Comparison of ENCODE assay signal across 21 cellular contexts in genomic region chr13:109140054-109140776, GRCh38.
DNase-seq lines count a peak whose midpoint lies in the region; ATAC-seq, FAIRE-seq and TF ChIP-seq lines count a peak whose summit lies in the region.
"Had no signal": no experiment of that assay in that cellular context is flagged by ENCODE, and none has a peak within 500 bp of the region (broad histone marks: within the 10 kb centered on the region; RNA-seq: fewer than 3 reads in every experiment).

No MANE protein-coding gene starts in this region.

- no peak for TF ChIP-seq POLR2A in prostate gland (IDR thresholded peaks at IDR 0.05)
- no peak for TF ChIP-seq POLR2A in erythroblast (IDR thresholded peaks at IDR 0.05; ENCODE audit: low read length)

- ATAC-seq in thoracic aorta (ENCODE audit: insufficient number of reproducible peaks, low FRiP score, low read depth) = no peak
- ATAC-seq: natural killer cell had no signal

- H3K4me3 ChIP-seq in astrocyte of the spinal cord (ENCODE audit: low read depth, low read length) (peak overlapping the region; percentile 25), fibroblast of mammary gland (ENCODE audit: control insufficient read depth, low read depth, low read length) (peak overlapping the region; percentile 22), prostate gland (peak overlapping the region; percentile 15 to 26), thoracic aorta (peak overlapping the region; percentile 64), H7 (ENCODE audit: insufficient read depth, low read depth, low read length) (no peak overlapping the region)
- H3K4me3 ChIP-seq: hepatocyte had no signal

- no peak overlapping the region for H3K27ac ChIP-seq in prostate gland
- no peak overlapping the region for H3K27ac ChIP-seq in thoracic aorta
- H3K27ac ChIP-seq: hepatocyte, parathyroid adenoma had no signal

- H3K9me3 ChIP-seq in prostate gland (no peaks in the 10 kb centered on the region), thoracic aorta (no peaks in the 10 kb centered on the region)

- no peak for TF ChIP-seq CTCF in astrocyte of the spinal cord (IDR thresholded peaks at IDR 0.05; ENCODE audit: low read depth, low read length)
- no peak for TF ChIP-seq CTCF in fibroblast of mammary gland (conservative IDR thresholded peaks at IDR 0.05; ENCODE audit: control insufficient read depth, insufficient read depth, low read depth, low read length)
- TF ChIP-seq CTCF in prostate gland (IDR thresholded peaks at IDR 0.05) = no peak
- no peak for TF ChIP-seq CTCF in thoracic aorta (IDR thresholded peaks at IDR 0.05)

- no peak for DNase-seq in astrocyte of the spinal cord (ENCODE audit: low read depth, low spot score)
- no peak for DNase-seq in fibroblast of mammary gland (ENCODE audit: low read depth)
- no peak for DNase-seq in prostate gland (ENCODE audit: low spot score)
- no peak for DNase-seq in thoracic aorta (ENCODE audit: low spot score)
- no peak for DNase-seq in H7
- DNase-seq in DMS 273 (lab: John Stamatoyannopoulos, UW; ENCODE audit: unreplicated experiment) = no peak
- no peak for DNase-seq in erythroblast (lab: John Stamatoyannopoulos, UW)
- DNase-seq in HTR-8/SVneo (ENCODE audit: insufficient read length, low spot score) = no peak
- DNase-seq: activated CD4-positive, alpha-beta T cell treated with anti-CD3 and anti-CD28 coated beads, Interleukin-2, amount 50 U/mL, for 1 hour; activated CD8-positive, alpha-beta memory T cell treated with anti-CD3 and anti-CD28 coated beads, Interleukin-2, amount 50 U/mL, for 48 hours; activated gamma-delta T cell treated with Interleukin-2 at 50 U/mL for 16 hours; endodermal cell; GOT3; mesendoderm; natural killer cell; NCI-H1048; NCI-H2029 treated with DMSO at 0.1 percent for 48 hours; NK-92 treated with Interleukin-12 subunit alpha and Interleukin-12 subunit beta, amount 100 ng/mL, for 24 hours had no signal

- in situ Hi-C loops in astrocyte of the spinal cord (cut with HindIII; ENCODE audit: low sequenced_read_pairs) = no loop called here

- no peaks in the 10 kb centered on the region for H3K27me3 ChIP-seq in prostate gland (replicated peaks; ENCODE audit: insufficient read depth)
- no peaks in the 10 kb centered on the region for H3K27me3 ChIP-seq in thoracic aorta (replicated peaks; ENCODE audit: insufficient read depth)
- no peaks in the 10 kb centered on the region for H3K27me3 ChIP-seq in H7 (ENCODE audit: control insufficient read depth, insufficient read depth, low read length)
- H3K27me3 ChIP-seq: hepatocyte had no signal

- intact Hi-C loops in prostate gland (cut with DNase I) = loop anchor here (5.0 kb wide), 1 partner anchor 967 kb away; no protein-coding TSS in a partner anchor

- no peak for FAIRE-seq in HTR-8/SVneo (lab: Jason Lieb, UNC)
- FAIRE-seq: islet of Langerhans had no signal

- no peaks in the 10 kb centered on the region for H3K36me3 ChIP-seq in prostate gland
- H3K36me3 ChIP-seq in thoracic aorta = no peaks in the 10 kb centered on the region
- no peaks in the 10 kb centered on the region for H3K36me3 ChIP-seq in H7 (replicated peaks; ENCODE audit: control insufficient read depth, insufficient read depth, low read length)

- 40% methylated on average over 29 of the region's 79 CpGs for WGBS in prostate gland

- H3K4me1 ChIP-seq in prostate gland (replicated peaks) (no peaks in the 10 kb centered on the region), thoracic aorta (ENCODE audit: control insufficient read depth in 1 of 2, low read depth in 2 of 2) (no peaks in the 10 kb centered on the region)
- H3K4me1 ChIP-seq: parathyroid adenoma had no signal
